In genomic region chr2:31053929-31054328, GRCh38 we compare ENCODE assay signal across 18 cellular contexts.
A peak's percentile ranks its signal among the peaks of the same experiment; 100 is the strongest.
DNase-seq lines count a peak whose midpoint lies in the region; ATAC-seq and TF ChIP-seq lines count a peak whose summit lies in the region.
"Had no signal": no experiment of that assay in that cellular context is flagged by ENCODE, and none has a peak within 500 bp of the region (broad histone marks: within the 10 kb centered on the region; RNA-seq: fewer than 3 reads in every experiment).

No MANE protein-coding gene starts in this region.

- H3K4me3 Mint-ChIP-seq in endodermal cell = no peak overlapping the region
- no peak overlapping the region for H3K4me3 Mint-ChIP-seq in activated CD4-positive, alpha-beta T cell treated with anti-CD3 and anti-CD28 coated beads, Interleukin-2, amount 10 ng/mL, durations not matched to agents 7 days and 5 days
- H3K4me3 Mint-ChIP-seq: CD14-positive monocyte; CD4-positive, alpha-beta T cell; CD8-positive, alpha-beta memory T cell; HFFc6 had no signal

- no peaks in the 10 kb centered on the region for H3K9me3 Mint-ChIP-seq in endodermal cell
- H3K9me3 Mint-ChIP-seq in activated CD4-positive, alpha-beta T cell treated with anti-CD3 and anti-CD28 coated beads, Interleukin-2, amount 10 ng/mL, durations not matched to agents 7 days and 5 days = no peaks in the 10 kb centered on the region
- H3K9me3 Mint-ChIP-seq: CD14-positive monocyte; CD4-positive, alpha-beta T cell had no signal

- H3K36me3 Mint-ChIP-seq in endodermal cell (ENCODE audit: low read depth) = no peaks in the 10 kb centered on the region
- no peaks in the 10 kb centered on the region for H3K36me3 Mint-ChIP-seq in activated CD4-positive, alpha-beta T cell treated with anti-CD3 and anti-CD28 coated beads, Interleukin-2, amount 10 ng/mL, durations not matched to agents 7 days and 5 days (ENCODE audit: low read depth)
- H3K36me3 Mint-ChIP-seq: CD14-positive monocyte; CD8-positive, alpha-beta memory T cell had no signal

- H3K27ac ChIP-seq in BLaER1 (0 out of 2 replicates have a peak overlapping the region, but pooled peaks have one; percentile 51), endodermal cell (ENCODE audit: low read depth, low read length) (no peak overlapping the region), stomach (no peak overlapping the region)
- H3K27ac ChIP-seq in BLaER1 treated with 17β-estradiol and CSF1 and Interleukin-3, amounts not matched to agents 10 nM and 100 nM = peak overlapping the region in 9 of 11 experiments; percentile 84 to 95 (median 92); a peak in 19 of 22 replicates

- WGBS in endodermal cell (ENCODE audit: insufficient coverage in 1 of 2, insufficient read length in 1 of 2), 2 experiments = 86 to 87% methylated on average over 3 to 4 of the region's 4 CpGs
- 59 to 64% (median 62%) methylated on average over 4 of the region's 4 CpGs for WGBS in stomach, 5 donors

- intact Hi-C loops in sciatic nerve (cut with DNase I) (no loop called here), stomach (cut with DNase I; ENCODE audit: low total_unique reads) (no loop called here)

- peaks cover 33% of the 10 kb centered on the region for H3K27me3 Mint-ChIP-seq in endodermal cell (ENCODE audit: insufficient read depth)
- no peaks in the 10 kb centered on the region for H3K27me3 Mint-ChIP-seq in activated CD4-positive, alpha-beta T cell treated with anti-CD3 and anti-CD28 coated beads, Interleukin-2, amount 10 ng/mL, durations not matched to agents 7 days and 5 days

- H3K4me2 ChIP-seq in BLaER1 = peak overlapping the region; percentile 75
- peak overlapping the region; percentile 66 to 96 (median 88) for H3K4me2 ChIP-seq in BLaER1 treated with 17β-estradiol and CSF1 and Interleukin-3, amounts not matched to agents 10 nM and 100 nM

- H3K4me1 ChIP-seq in BLaER1 = peaks cover 83% of the 10 kb centered on the region
- H3K4me1 ChIP-seq in BLaER1 treated with 17β-estradiol and CSF1 and Interleukin-3, amounts not matched to agents 10 nM and 100 nM = peaks cover 74 to 94% (median 91%) of the 10 kb centered on the region in 10 experiments
- peaks cover 4% of the 10 kb centered on the region for H3K4me1 ChIP-seq in endodermal cell (ENCODE audit: control insufficient read depth, insufficient read depth, low read length)
- H3K4me1 ChIP-seq in stomach = no peaks in the 10 kb centered on the region
- H3K4me1 ChIP-seq: HAP-1 had no signal

- H3K9ac ChIP-seq in BLaER1 = no peak overlapping the region
- H3K9ac ChIP-seq in BLaER1 treated with 17β-estradiol and CSF1 and Interleukin-3, amounts not matched to agents 10 nM and 100 nM = peak overlapping the region in 8 of 11 experiments; percentile 5 to 80 (median 47); a peak in 10 of 22 replicates
- H3K9ac ChIP-seq in endodermal cell (ENCODE audit: extremely low read depth, low read length, poor library complexity, severe bottlenecking) = no peak overlapping the region

- H3K36me3 ChIP-seq in BLaER1 = peaks cover 32% of the 10 kb centered on the region; the same call in 1 of the 2 replicates
- H3K36me3 ChIP-seq in BLaER1 treated with 17β-estradiol and CSF1 and Interleukin-3, amounts not matched to agents 10 nM and 100 nM = peaks cover 0 to 16% (median 8%) of the 10 kb centered on the region in 11 experiments; a peak in 7 of 22 replicates
- H3K36me3 ChIP-seq in endodermal cell (ENCODE audit: control insufficient read depth, insufficient read depth, low read length) = no peaks in the 10 kb centered on the region
- H3K36me3 ChIP-seq in stomach = no peaks in the 10 kb centered on the region
- H3K36me3 ChIP-seq: HAP-1 had no signal

- H3K4me3 ChIP-seq in BLaER1 = no peak overlapping the region
- no peak overlapping the region for H3K4me3 ChIP-seq in BLaER1 treated with 17β-estradiol and CSF1 and Interleukin-3, amounts not matched to agents 10 nM and 100 nM
- H3K4me3 ChIP-seq in endodermal cell (ENCODE audit: low read length) = no peak overlapping the region
- H3K4me3 ChIP-seq in stomach = no peak overlapping the region
- H3K4me3 ChIP-seq: GM12878, HAP-1 had no signal

- H3K4me1 Mint-ChIP-seq in endodermal cell = peaks cover 14% of the 10 kb centered on the region
- no peaks in the 10 kb centered on the region for H3K4me1 Mint-ChIP-seq in activated CD4-positive, alpha-beta T cell treated with anti-CD3 and anti-CD28 coated beads, Interleukin-2, amount 10 ng/mL, durations not matched to agents 7 days and 5 days
- H3K4me1 Mint-ChIP-seq: CD8-positive, alpha-beta memory T cell had no signal

- POLR2A ChIA-PET in activated CD4-positive, alpha-beta T cell treated with anti-CD3 and anti-CD28 coated beads, Interleukin-2, amount 10 ng/mL, durations not matched to agents 7 days and 5 days (lab: Charles Lee) = no interaction called here

- no peak for TF ChIP-seq EP300 in stomach (IDR thresholded peaks at IDR 0.05)

- CTCF ChIA-PET in activated CD4-positive, alpha-beta T cell treated with anti-CD3 and anti-CD28 coated beads, Interleukin-2, amount 10 ng/mL, durations not matched to agents 7 days and 5 days (lab: Charles Lee) = interaction anchor here (1.2 kb wide), 1 partner anchor 20 kb away, joined by 3 read pairs; no protein-coding TSS in a partner anchor

- TF ChIP-seq POLR2A in stomach (IDR thresholded peaks at IDR 0.05) = no peak

- H3K27me3 ChIP-seq in BLaER1 (no peaks in the 10 kb centered on the region), endodermal cell (ENCODE audit: control insufficient read depth, insufficient read depth, low read length, poor library complexity, severe bottlenecking) (peaks cover 10% of the 10 kb centered on the region), stomach (no peaks in the 10 kb centered on the region)
- H3K27me3 ChIP-seq in BLaER1 treated with 17β-estradiol and CSF1 and Interleukin-3, amounts not matched to agents 10 nM and 100 nM = no peaks in the 10 kb centered on the region

- H3K9me3 ChIP-seq in BLaER1 (no peaks in the 10 kb centered on the region), endodermal cell (ENCODE audit: control insufficient read depth, low read length) (no peaks in the 10 kb centered on the region), stomach (no peaks in the 10 kb centered on the region)
- peaks cover 0 to 16% (median 4%) of the 10 kb centered on the region in 11 experiments; a peak in 8 of 22 replicates for H3K9me3 ChIP-seq in BLaER1 treated with 17β-estradiol and CSF1 and Interleukin-3, amounts not matched to agents 10 nM and 100 nM (replicated peaks in 1 of 11)
- H3K9me3 ChIP-seq: HAP-1 had no signal

- H3K27ac Mint-ChIP-seq in endodermal cell = no peak overlapping the region
- no peak overlapping the region for H3K27ac Mint-ChIP-seq in activated CD4-positive, alpha-beta T cell treated with anti-CD3 and anti-CD28 coated beads, Interleukin-2, amount 10 ng/mL, durations not matched to agents 7 days and 5 days
- H3K27ac Mint-ChIP-seq: CD4-positive, alpha-beta T cell; CD8-positive, alpha-beta memory T cell; HFFc6 had no signal

- DNase-seq in endodermal cell = peak; percentile 28
- DNase-seq in sciatic nerve (ENCODE audit: low spot score) = no peak
- DNase-seq in activated CD4-positive, alpha-beta T cell treated with anti-CD3 and anti-CD28 coated beads, Interleukin-2, amount 10 ng/mL, durations not matched to agents 7 days and 5 days = no peak
- no peak for DNase-seq in stomach
- DNase-seq: CD4-positive, alpha-beta T cell; CD8-positive, alpha-beta memory T cell; DMS 273 treated with DMSO at 0.1 percent for 48 hours; DMS79; EL; GDM1; GOT3; HFFc6 had no signal

- ATAC-seq in sciatic nerve (peak; percentile 68), GM18907 (IDR thresholded peaks at IDR 0.05; ENCODE audit: unreplicated experiment) (no peak)
- ATAC-seq: GM12878 had no signal

- TF ChIP-seq CTCF in endodermal cell (conservative IDR thresholded peaks at IDR 0.05) (no peak), stomach (IDR thresholded peaks at IDR 0.05) (no peak)

- peaks cover 95% of the 10 kb centered on the region for H4K20me1 ChIP-seq in BLaER1
- peaks cover 0 to 6% (median 0%) of the 10 kb centered on the region in 11 experiments; a peak in 4 of 22 replicates for H4K20me1 ChIP-seq in BLaER1 treated with 17β-estradiol and CSF1 and Interleukin-3, amounts not matched to agents 10 nM and 100 nM

Comparison
In these comparisons a context has a peak if more than half of its experiments do, and no peak if none do; other contexts are left out.
1. H3K9ac ChIP-seq: peak in BLaER1 treated with 17β-estradiol and CSF1 and Interleukin-3, amounts not matched to agents 10 nM and 100 nM (8 of 11); none in BLaER1 (single experiment) and endodermal cell (single experiment).
2. H3K27ac ChIP-seq: peak in BLaER1 (single experiment) and BLaER1 treated with 17β-estradiol and CSF1 and Interleukin-3, amounts not matched to agents 10 nM and 100 nM (9 of 11); none in endodermal cell (single experiment) and stomach (0 of 5).